ENCODE assay signal across 1 cellular context in genomic region chr1:156876281-156876680, GRCh38.
TF ChIP-seq lines count a peak whose summit lies in the region.

No MANE protein-coding gene starts in this region.

TF ChIP-seq in H1, 55 proteins besides CTCF, POLR2A, EP300 and RAD21:
- TF ChIP-seq CREB1 (IDR thresholded peaks at IDR 0.05) (peak; percentile 31; the same call in 1 of the 2 replicates), HDAC6 (IDR thresholded peaks at IDR 0.05; ENCODE audit: low read depth, low read length) (no peak), TBP (IDR thresholded peaks at IDR 0.05; ENCODE audit: low read depth, low read length) (peak; percentile 50; the same call in 1 of the 2 replicates), YY1 (IDR thresholded peaks at IDR 0.05; ENCODE audit: low read depth, low read length) (no peak), RBBP5 (IDR thresholded peaks at IDR 0.05; ENCODE audit: borderline replicate concordance, low read depth, low read length) (no peak), POU5F1 (IDR thresholded peaks at IDR 0.05; ENCODE audit: low read depth, low read length) (no peak), JUND (IDR thresholded peaks at IDR 0.05; ENCODE audit: low read length) (no peak), CBX8 (IDR thresholded peaks at IDR 0.05; ENCODE audit: borderline replicate concordance, low read depth, low read length) (no peak), BCL11A (IDR thresholded peaks at IDR 0.05; ENCODE audit: low read depth in 2 of 2, low read length in 2 of 2) (no peak), GABPA (IDR thresholded peaks at IDR 0.05; ENCODE audit: borderline replicate concordance, insufficient read depth, low read length) (peak; percentile 35; the same call in 1 of the 2 replicates), ATF2 (IDR thresholded peaks at IDR 0.05; ENCODE audit: low read length) (no peak), E2F6 (IDR thresholded peaks at IDR 0.05) (peak; percentile 90), ASH2L (IDR thresholded peaks at IDR 0.05; ENCODE audit: low read length) (peak; percentile 32), MAX (IDR thresholded peaks at IDR 0.05) (peak; percentile 98), ZNF274 (IDR thresholded peaks at IDR 0.05; ENCODE audit: borderline replicate concordance, extremely low read depth, low read length) (no peak), KDM1A (IDR thresholded peaks at IDR 0.05; ENCODE audit: borderline replicate concordance, low read length) (no peak), TAF7 (optimal IDR thresholded peaks at IDR 0.05; ENCODE audit: borderline replicate concordance, low read depth, low read length) (no peak), RXRA (IDR thresholded peaks at IDR 0.05; ENCODE audit: insufficient read depth, low read depth, low read length) (no peak), SRF (IDR thresholded peaks at IDR 0.05; ENCODE audit: low read depth, low read length) (no peak), EZH2 (IDR thresholded peaks at IDR 0.05; ENCODE audit: low read depth, low read length, severe bottlenecking) (no peak)
